ENCODE assay signal across 10 cellular contexts in the genomic region with DNA sequence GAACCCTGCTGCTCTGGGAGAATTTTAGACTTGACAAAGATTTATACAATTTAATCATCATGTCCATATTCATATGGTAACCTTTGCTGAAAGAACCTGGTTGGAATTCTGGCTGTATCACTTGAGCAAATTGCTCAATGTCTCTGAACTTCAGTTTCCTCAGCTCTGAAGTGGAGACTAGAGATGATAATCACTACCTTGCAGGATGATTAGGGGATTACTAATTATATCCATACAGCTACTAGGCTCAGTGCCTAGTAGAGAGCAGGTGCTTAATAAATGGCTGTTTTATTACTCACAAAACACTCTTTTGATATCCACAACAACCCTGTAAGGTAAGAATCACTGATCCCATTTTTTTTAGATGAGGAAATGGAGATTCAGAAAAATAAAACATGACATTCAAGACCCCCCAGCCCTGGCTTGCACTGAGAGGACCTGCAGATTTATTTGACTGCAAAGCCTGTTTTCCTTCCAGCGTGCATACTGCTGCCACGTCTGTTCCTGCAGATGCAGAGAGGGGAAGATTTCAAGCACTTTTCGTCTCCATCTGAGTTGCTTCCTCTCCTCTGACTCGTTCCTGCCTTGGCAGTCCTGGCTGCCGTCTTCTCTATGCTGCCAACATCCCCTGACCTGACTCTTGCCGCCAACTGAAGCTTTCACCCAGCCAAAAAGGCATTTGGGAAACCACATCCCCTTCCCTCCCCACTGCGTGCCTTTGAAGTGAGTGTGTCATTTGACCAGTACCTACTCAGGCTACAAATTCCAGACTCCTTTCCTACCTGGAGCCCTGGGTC.
DNase-seq lines count a peak whose midpoint lies in the region; ATAC-seq, FAIRE-seq and TF ChIP-seq lines count a peak whose summit lies in the region.
"Had no signal": no experiment of that assay in that cellular context is flagged by ENCODE, and none has a peak within 500 bp of the region (broad histone marks: within the 10 kb centered on the region; RNA-seq: fewer than 3 reads in every experiment).

No MANE protein-coding gene starts in this region.

- H3K4me3 ChIP-seq in AG10803 (ENCODE audit: low read length): no peak overlapping the region
- H3K4me3 ChIP-seq: colonic mucosa had no signal

- no peak for TF ChIP-seq CTCF in AG10803 (conservative IDR thresholded peaks at IDR 0.05; ENCODE audit: low read length)

- DNase-seq in AG10803 (ENCODE audit: low read depth): peak; percentile 80
- DNase-seq in NCI-H2029 treated with DMSO at 0.1 percent for 48 hours (lab: John Stamatoyannopoulos, UW): peak; percentile 51
- DNase-seq in cerebellum (ENCODE audit: low spot score): peak; percentile 36
- peak; percentile 38 for DNase-seq in mucosa of gallbladder (ENCODE audit: low spot score)
- DNase-seq in frontal cortex (ENCODE audit: low spot score in 2 of 2): no peak
- DNase-seq in activated T-cell treated with anti-CD3 and anti-CD28 coated beads, Interleukin-2, amount 50 U/mL, for 48 hours: no peak
- DNase-seq: activated CD4-positive, alpha-beta T cell treated with anti-CD3 and anti-CD28 coated beads, Interleukin-2, amount 50 U/mL, for 4 hours; colonic mucosa had no signal

- no peak for ATAC-seq in GM18873 (IDR thresholded peaks at IDR 0.05; ENCODE audit: low FRiP score, unreplicated experiment)
- ATAC-seq in HG03439 (IDR thresholded peaks at IDR 0.05; ENCODE audit: unreplicated experiment): no peak

- FAIRE-seq in frontal cortex (lab: Jason Lieb, UNC): no peak

Comparison
In these comparisons a context has a peak if more than half of its experiments do, and no peak if none do; other contexts are left out.
1. DNase-seq: peak in AG10803 (single experiment), NCI-H2029 treated with DMSO at 0.1 percent for 48 hours (single experiment), cerebellum (single experiment) and mucosa of gallbladder (single experiment); none in frontal cortex (0 of 2) and activated T-cell treated with anti-CD3 and anti-CD28 coated beads, Interleukin-2, amount 50 U/mL, for 48 hours (0 of 2).